In genomic region chr19:58399903-58400637, GRCh38 we compare ENCODE assay signal across 8 cellular contexts. TPM values are rescaled to one million over a fixed set of nuclear protein-coding genes. Genes with fewer than 3 reads are reported as not detected.
DNase-seq lines count a peak whose midpoint lies in the region; ATAC-seq and TF ChIP-seq lines count a peak whose summit lies in the region.

No MANE protein-coding gene starts in this region.

- peak overlapping the region in 1 of 2 experiments; percentile 94; a peak in 1 of 4 replicates for H4K8ac ChIP-seq in IMR-90 (ENCODE audit: low read depth in 2 of 2, low read length in 2 of 2)

- no peak for TF ChIP-seq POLR2A in IMR-90 (IDR thresholded peaks at IDR 0.05; ENCODE audit: low read depth, low read length)

- no peak overlapping the region for H3K18ac ChIP-seq in IMR-90 (ENCODE audit: low read depth, low read length)

- CTCF ChIA-PET in AG04450 (lab: Charles Lee) = no interaction called here
- CTCF ChIA-PET in IMR-90 (lab: Yijun Ruan, JAX) = no interaction called here

- in situ Hi-C loops in IMR-90 (cut with MboI; ENCODE audit: low sequenced_read_pairs) (no loop called here), astrocyte of the cerebellum (cut with HindIII; ENCODE audit: low sequenced_read_pairs) (no loop called here)

- peak overlapping the region; percentile 99 for H2AFZ ChIP-seq in IMR-90 (replicated peaks; ENCODE audit: low read length, poor library complexity)

- 65% methylated on average over 7 of the region's 9 CpGs; no CpG with 5 or more reads in 1 of the 2 experiments for WGBS in IMR-90 (ENCODE audit: extremely low coverage in 2 of 2, insufficient read length in 1 of 2), 2 experiments

- dilution Hi-C loops in IMR-90 (cut with HindIII; ENCODE audit: low sequenced_read_pairs, unreplicated experiment) = no loop called here

- no peak overlapping the region for H2BK20ac ChIP-seq in IMR-90 (ENCODE audit: low read depth, low read length)

- no peaks in the 10 kb centered on the region; the same call in 1 of the 2 replicates for H3K9me3 ChIP-seq in AG04450 (ENCODE audit: control insufficient read depth, insufficient read depth, low read length)
- H3K9me3 ChIP-seq in IMR-90 (ENCODE audit: control insufficient read depth, insufficient read depth, low read length) = no peaks in the 10 kb centered on the region
- H3K9me3 ChIP-seq in mucosa of stomach (ENCODE audit: control insufficient read depth, low read length) = no peaks in the 10 kb centered on the region

- 0 out of 2 replicates have a peak overlapping the region, but pooled peaks have one; percentile 63 for H3K23ac ChIP-seq in IMR-90 (ENCODE audit: low read depth, low read length)

- no peaks in the 10 kb centered on the region for H3K9me1 ChIP-seq in IMR-90 (ENCODE audit: insufficient read depth, low read length)

- H2BK5ac ChIP-seq in IMR-90 (ENCODE audit: low read depth, low read length, poor library complexity, severe bottlenecking) = no peak overlapping the region

- H2BK15ac ChIP-seq in IMR-90 (ENCODE audit: low read depth, low read length) = no peak overlapping the region

- 0 out of 2 replicates have a peak overlapping the region, but pooled peaks have one; percentile 88 for H2AK5ac ChIP-seq in IMR-90 (ENCODE audit: low read depth, low read length)

- peak overlapping the region; percentile 95 for H2AK9ac ChIP-seq in IMR-90 (replicated peaks; ENCODE audit: low read depth, low read length, poor library complexity)

- H3K4me3 ChIP-seq in AG04450 (ENCODE audit: low read depth, low read length) (peak overlapping the region; percentile 74), IMR-90 (ENCODE audit: insufficient read depth, low read depth, low read length) (peak overlapping the region; percentile 52), astrocyte of the cerebellum (ENCODE audit: low read depth, low read length) (peak overlapping the region; percentile 62), mucosa of stomach (ENCODE audit: low read length) (no peak overlapping the region)

- TF ChIP-seq CTCF in AG04450 (IDR thresholded peaks at IDR 0.05; ENCODE audit: low read depth, low read length) = no peak
- no peak for TF ChIP-seq CTCF in IMR-90 (conservative IDR thresholded peaks at IDR 0.05; ENCODE audit: low read depth, low read length)
- no peak for TF ChIP-seq CTCF in astrocyte of the cerebellum (IDR thresholded peaks at IDR 0.05; ENCODE audit: low read depth, low read length, missing control alignments)

- H3K27me3 ChIP-seq in AG04450 (ENCODE audit: control insufficient read depth, insufficient read depth, low read length) (no peaks in the 10 kb centered on the region), IMR-90 (ENCODE audit: control insufficient read depth, insufficient read depth, low read length) (no peaks in the 10 kb centered on the region), mucosa of stomach (ENCODE audit: control insufficient read depth, insufficient read depth, low read length) (peaks cover 25% of the 10 kb centered on the region)

- H3K4ac ChIP-seq in IMR-90 (ENCODE audit: low read depth, low read length) = no peak overlapping the region

- no peak overlapping the region for H4K5ac ChIP-seq in IMR-90 (ENCODE audit: low read depth, low read length)

- no peak for DNase-seq in AG04450 (ENCODE audit: low read depth, low spot score)
- DNase-seq in IMR-90 = no peak
- no peak for DNase-seq in astrocyte of the cerebellum (ENCODE audit: low read depth)
- DNase-seq in SKM-1 (lab: John Stamatoyannopoulos, UW; ENCODE audit: unreplicated experiment) = no peak
- no peak for DNase-seq in activated naive CD4-positive, alpha-beta T cell treated with anti-CD3 and anti-CD28 coated beads, Interleukin-2, amount 50 U/mL, for 16 hours

- H4K91ac ChIP-seq in IMR-90 (ENCODE audit: insufficient read depth, low read depth, low read length) = no peak overlapping the region

- H3K27ac ChIP-seq in AG04450 (ENCODE audit: low read depth, low read length) (peak overlapping the region; percentile 31), IMR-90 (ENCODE audit: insufficient read depth, low read length) (no peak overlapping the region)

- no peak overlapping the region for H3K9ac ChIP-seq in IMR-90 (ENCODE audit: low read depth, low read length)
- H3K9ac ChIP-seq in mucosa of stomach (ENCODE audit: low read length) = peak overlapping the region; percentile 57

- no peak overlapping the region for H3K56ac ChIP-seq in IMR-90 (ENCODE audit: extremely low read depth, insufficient read depth, low read length)

- POLR2A ChIA-PET in AG04450 (lab: Yijun Ruan, JAX) (no interaction called here), IMR-90 (lab: Charles Lee; ENCODE audit: unreplicated experiment) (no interaction called here)

- H3K79me1 ChIP-seq in IMR-90 (ENCODE audit: low read depth in 1 of 2, low read length in 2 of 2) = peaks cover 0 to 10% of the 10 kb centered on the region in 2 experiments; a peak in 2 of 4 replicates

- H3K4me1 ChIP-seq in IMR-90 (ENCODE audit: control insufficient read depth, insufficient read depth, low read length) (peaks cover 5% of the 10 kb centered on the region), mucosa of stomach (ENCODE audit: control insufficient read depth, insufficient read depth, low read length) (peaks cover 26% of the 10 kb centered on the region)

- intact Hi-C loops in IMR-90 (cut with micrococcal nuclease) = no loop called here

- BruUV-seq in IMR-90 (replicated peaks; lab: Mats Ljungman, UMichigan) = no TSS peak

- H3K14ac ChIP-seq in IMR-90 (replicated peaks; ENCODE audit: low read depth, low read length) = no peak overlapping the region

- H4K20me1 ChIP-seq in IMR-90 (ENCODE audit: insufficient read depth, low read length) = peaks cover 2% of the 10 kb centered on the region

- TF ChIP-seq RAD21 in IMR-90 (IDR thresholded peaks at IDR 0.05; ENCODE audit: low read length) = no peak

- no peak for ATAC-seq in IMR-90 (ENCODE audit: low read depth)
- ATAC-seq in HG02623 (IDR thresholded peaks at IDR 0.05; ENCODE audit: unreplicated experiment) = no peak
- no peak for ATAC-seq in HG02938 (IDR thresholded peaks at IDR 0.05; ENCODE audit: unreplicated experiment)

- H2BK120ac ChIP-seq in IMR-90 (ENCODE audit: low read depth, low read length) = no peak overlapping the region

- H3K36me3 ChIP-seq in IMR-90 (ENCODE audit: control insufficient read depth, insufficient read depth, low read length) (peaks cover 2% of the 10 kb centered on the region; the same call in 1 of the 2 replicates), mucosa of stomach (ENCODE audit: control insufficient read depth, insufficient read depth, low read length) (no peaks in the 10 kb centered on the region)

- peak overlapping the region; percentile 93 for H3K4me2 ChIP-seq in IMR-90 (ENCODE audit: low read depth, low read length)

TF ChIP-seq in IMR-90, 13 proteins besides CTCF, POLR2A, EP300 and RAD21 (continues in another document):
- TF ChIP-seq CHD1 (IDR thresholded peaks at IDR 0.05; ENCODE audit: low read depth, low read length) = no peak
- no peak for TF ChIP-seq MAZ (IDR thresholded peaks at IDR 0.05; ENCODE audit: borderline replicate concordance, low read depth, low read length)
- no peak for TF ChIP-seq SMC3 (IDR thresholded peaks at IDR 0.05; ENCODE audit: low read depth, low read length)
- TF ChIP-seq MXI1 (IDR thresholded peaks at IDR 0.05; ENCODE audit: borderline replicate concordance, low read depth, low read length) = no peak
- no peak for TF ChIP-seq ELK1 (IDR thresholded peaks at IDR 0.05; ENCODE audit: borderline replicate concordance, low read depth, low read length)
- no peak for TF ChIP-seq RFX5 (IDR thresholded peaks at IDR 0.05; ENCODE audit: low read depth, low read length)
- no peak for TF ChIP-seq MAFK (IDR thresholded peaks at IDR 0.05; ENCODE audit: low read depth, low read length)

RNA-seq across cellular contexts. Expression of gene RNF225, which starts 4.6 kb away (rescaled TPM):
- polyA plus RNA-seq in AG04450 (2011; rRNA removed) = not detected in 2 replicates
- polyA minus RNA-seq in AG04450 (2011; rRNA and poly(A)+ RNA removed) = not detected in 2 replicates
- total RNA-seq in IMR-90 (2012; rRNA removed) = not detected in 2 replicates
- polyA plus RNA-seq in IMR-90 (2012; rRNA removed) = 0.10 TPM in 1 of 2 replicates, not detected in the other
- polyA plus RNA-seq in IMR-90 (2012; cell fraction: cytosol; rRNA removed) = 0.12 TPM in 1 of 2 replicates, not detected in the other
- 0.22 and 1.1 TPM in 2 replicates for polyA plus RNA-seq in IMR-90 (2012; cell fraction: nucleus; rRNA removed; ENCODE audit: low replicate concordance)

RNA-seq across cellular contexts. Expression of gene ZNF584, which starts 8.4 kb away (rescaled TPM):
- 11.9 and 14.3 TPM in 2 replicates for polyA plus RNA-seq in AG04450 (2011; rRNA removed)
- polyA minus RNA-seq in AG04450 (2011; rRNA and poly(A)+ RNA removed) = 13.9 and 15.7 TPM in 2 replicates
- total RNA-seq in IMR-90 (2012; rRNA removed) = 12.8 and 15.4 TPM in 2 replicates
- 11.6 and 12.4 TPM in 2 replicates for polyA plus RNA-seq in IMR-90 (2012; rRNA removed)
- 7.0 and 8.6 TPM in 2 replicates for polyA plus RNA-seq in IMR-90 (2012; cell fraction: cytosol; rRNA removed)
- 7.3 and 10.9 TPM in 2 replicates for polyA plus RNA-seq in IMR-90 (2012; cell fraction: nucleus; rRNA removed; ENCODE audit: low replicate concordance)

RNA-seq across cellular contexts. Expression of gene RPS5, which starts 13.0 kb away (rescaled TPM):
- polyA plus RNA-seq in AG04450 (2011; rRNA removed) = 1,927 and 2,646 TPM in 2 replicates
- 1,056 and 1,413 TPM in 2 replicates for polyA minus RNA-seq in AG04450 (2011; rRNA and poly(A)+ RNA removed)
- 3,811 and 5,858 TPM in 2 replicates for total RNA-seq in IMR-90 (2012; rRNA removed)
- 3,265 and 3,617 TPM in 2 replicates for polyA plus RNA-seq in IMR-90 (2012; rRNA removed)
- 1,967 and 6,567 TPM in 2 replicates for polyA plus RNA-seq in IMR-90 (2012; cell fraction: cytosol; rRNA removed)
- polyA plus RNA-seq in IMR-90 (2012; cell fraction: nucleus; rRNA removed; ENCODE audit: low replicate concordance) = 1,256 and 1,694 TPM in 2 replicates

RNA-seq across cellular contexts. Expression of gene ZNF837, which starts 19.2 kb away (rescaled TPM):
- 0.33 and 0.37 TPM in 2 replicates for polyA plus RNA-seq in AG04450 (2011; rRNA removed)
- 0.17 and 0.32 TPM in 2 replicates for polyA minus RNA-seq in AG04450 (2011; rRNA and poly(A)+ RNA removed)
- total RNA-seq in IMR-90 (2012; rRNA removed) = 0.54 and 0.56 TPM in 2 replicates
- 1.2 and 1.9 TPM in 2 replicates for polyA plus RNA-seq in IMR-90 (2012; rRNA removed)
- 1.7 and 1.9 TPM in 2 replicates for polyA plus RNA-seq in IMR-90 (2012; cell fraction: cytosol; rRNA removed)
- polyA plus RNA-seq in IMR-90 (2012; cell fraction: nucleus; rRNA removed; ENCODE audit: low replicate concordance) = 0.97 and 3.2 TPM in 2 replicates

RNA-seq across cellular contexts. Expression of gene ZNF497, which starts 37.5 kb away (rescaled TPM):
- polyA plus RNA-seq in AG04450 (2011; rRNA removed) (0.06 TPM in 2 replicates), IMR-90 (2012; rRNA removed) (0.24 and 0.27 TPM in 2 replicates)
- 0.13 and 0.18 TPM in 2 replicates for polyA minus RNA-seq in AG04450 (2011; rRNA and poly(A)+ RNA removed)
- 0.18 and 0.56 TPM in 2 replicates for total RNA-seq in IMR-90 (2012; rRNA removed)
- polyA plus RNA-seq in IMR-90 (2012; cell fraction: cytosol; rRNA removed) = 0.25 TPM in 2 replicates
- polyA plus RNA-seq in IMR-90 (2012; cell fraction: nucleus; rRNA removed; ENCODE audit: low replicate concordance) = 1.2 and 4.0 TPM in 2 replicates
